26 cellular contexts compared by ENCODE assay signal in genomic region chr17:11514565-11514964, GRCh38.
"Had no signal": no experiment of that assay in that cellular context is flagged by ENCODE, and none has a peak within 500 bp of the region (broad histone marks: within the 10 kb centered on the region; RNA-seq: fewer than 3 reads in every experiment).

No MANE protein-coding gene starts in this region.

- H3K27ac ChIP-seq: left ventricle myocardium inferior, ovary, prostate gland, sigmoid colon, spleen, suprapubic skin, thoracic aorta, tibial artery, uterus had no signal

- H3K27me3 Mint-ChIP-seq: naive B cell; natural killer cell treated with Interleukin-12 subunit alpha and Interleukin-12 subunit beta and Interleukin-15 and Interleukin-18, amount 100 ng/mL, for 72 hours; stimulated activated naive CD8-positive, alpha-beta T cell treated with anti-CD3 and anti-CD28 coated beads, Interleukin-15, Interleukin-2, amounts not matched to agents 100 ng/mL and 50 ng/mL, for 24 hours had no signal

- H3K4me3 ChIP-seq: left ventricle myocardium inferior, lung, ovary, prostate gland, sigmoid colon, spleen, suprapubic skin, thoracic aorta, tibial artery, uterus had no signal

- H3K36me3 Mint-ChIP-seq: immature natural killer cell; mesothelial cell of epicardium; naive B cell; natural killer cell treated with Interleukin-12 subunit alpha and Interleukin-12 subunit beta and Interleukin-15 and Interleukin-18, amount 100 ng/mL, for 72 hours; stimulated activated effector memory CD8-positive, alpha-beta T cell treated with anti-CD3 and anti-CD28 coated beads, Interleukin-12 subunit alpha, Interleukin-12 subunit beta, amount 100 ng/mL, for 72 hours; type B pancreatic cell had no signal

- FAIRE-seq: islet of Langerhans, small intestine had no signal

- H3K4me3 Mint-ChIP-seq: immature natural killer cell; mesothelial cell of epicardium; naive B cell; natural killer cell treated with Interleukin-12 subunit alpha and Interleukin-12 subunit beta and Interleukin-15 and Interleukin-18, amount 100 ng/mL, for 72 hours; stimulated activated effector memory CD8-positive, alpha-beta T cell treated with anti-CD3 and anti-CD28 coated beads, Interleukin-12 subunit alpha, Interleukin-12 subunit beta, amount 100 ng/mL, for 72 hours; stimulated activated naive CD8-positive, alpha-beta T cell treated with anti-CD3 and anti-CD28 coated beads, Interleukin-15, Interleukin-2, amounts not matched to agents 100 ng/mL and 50 ng/mL, for 24 hours; type B pancreatic cell had no signal

- DNase-seq: hypothalamus; immature natural killer cell; left ventricle myocardium inferior; mesendoderm; naive B cell; ovary; posterior cingulate gyrus; retina; right cardiac atrium; sigmoid colon; small intestine; spleen; stimulated activated CD4-positive, alpha-beta T cell treated with anti-CD3 and anti-CD28 coated beads, Interleukin-4, amount 100 ng/mL, for 24 hours; stimulated activated naive CD4-positive, alpha-beta T cell; tibial artery; uterus had no signal

- ATAC-seq: natural killer cell treated with Interleukin-12 subunit alpha and Interleukin-12 subunit beta and Interleukin-15 and Interleukin-18, amount 100 ng/mL, for 72 hours; right cardiac atrium; stimulated activated effector memory CD8-positive, alpha-beta T cell treated with anti-CD3 and anti-CD28 coated beads, Interleukin-12 subunit alpha, Interleukin-12 subunit beta, amount 100 ng/mL, for 72 hours had no signal

- H3K27me3 ChIP-seq: ovary, sigmoid colon, spleen, suprapubic skin, tibial artery, uterus had no signal

- H3K4me1 ChIP-seq: left ventricle myocardium inferior, prostate gland, sigmoid colon, spleen, suprapubic skin, tibial artery, uterus had no signal

- H3K9me3 ChIP-seq: left ventricle myocardium inferior, ovary, prostate gland, sigmoid colon, suprapubic skin, thoracic aorta, tibial artery, uterus had no signal

- H3K36me3 ChIP-seq: left ventricle myocardium inferior, ovary, prostate gland, sigmoid colon, spleen, suprapubic skin, thoracic aorta, tibial artery, uterus had no signal

- H3K4me1 Mint-ChIP-seq: immature natural killer cell; mesothelial cell of epicardium; naive B cell; stimulated activated effector memory CD8-positive, alpha-beta T cell treated with anti-CD3 and anti-CD28 coated beads, Interleukin-12 subunit alpha, Interleukin-12 subunit beta, amount 100 ng/mL, for 72 hours had no signal

- H3K27ac Mint-ChIP-seq: immature natural killer cell; mesothelial cell of epicardium; naive B cell; natural killer cell treated with Interleukin-12 subunit alpha and Interleukin-12 subunit beta and Interleukin-15 and Interleukin-18, amount 100 ng/mL, for 72 hours; stimulated activated effector memory CD8-positive, alpha-beta T cell treated with anti-CD3 and anti-CD28 coated beads, Interleukin-12 subunit alpha, Interleukin-12 subunit beta, amount 100 ng/mL, for 72 hours; stimulated activated naive CD8-positive, alpha-beta T cell treated with anti-CD3 and anti-CD28 coated beads, Interleukin-15, Interleukin-2, amounts not matched to agents 100 ng/mL and 50 ng/mL, for 24 hours; type B pancreatic cell had no signal

- H3K9me3 Mint-ChIP-seq: mesothelial cell of epicardium, type B pancreatic cell had no signal
